ENCODE assay signal across 20 cellular contexts in genomic region chr5:179368806-179369529, GRCh38. TPM values are rescaled to one million over a fixed set of nuclear protein-coding genes. Genes with fewer than 3 reads are reported as not detected.
DNase-seq lines count a peak whose midpoint lies in the region; ATAC-seq and TF ChIP-seq lines count a peak whose summit lies in the region.
"Had no signal": no experiment of that assay in that cellular context is flagged by ENCODE, and none has a peak within 500 bp of the region (broad histone marks: within the 10 kb centered on the region; RNA-seq: fewer than 3 reads in every experiment).

No MANE protein-coding gene starts in this region.

- H3K36me3 ChIP-seq in testis (ENCODE audit: low read depth, missing control alignments), result no peaks in the 10 kb centered on the region
- H3K36me3 ChIP-seq: HAP-1, MG63, Peyer's patch had no signal

- TF ChIP-seq CTCF in natural killer cell (IDR thresholded peaks at IDR 0.05) (no peak), testis (IDR thresholded peaks at IDR 0.05) (no peak)

- no peak overlapping the region for H3K4me3 Mint-ChIP-seq in natural killer cell treated with Interleukin-12 subunit alpha and Interleukin-12 subunit beta and Interleukin-15 and Interleukin-18, amount 100 ng/mL, for 72 hours
- no peak overlapping the region for H3K4me3 Mint-ChIP-seq in natural killer cell

- no peaks in the 10 kb centered on the region for H3K36me3 Mint-ChIP-seq in natural killer cell treated with Interleukin-12 subunit alpha and Interleukin-12 subunit beta and Interleukin-15 and Interleukin-18, amount 100 ng/mL, for 72 hours
- no peaks in the 10 kb centered on the region for H3K36me3 Mint-ChIP-seq in natural killer cell

- peak; percentile 54 for DNase-seq in natural killer cell treated with Interleukin-12 subunit alpha and Interleukin-12 subunit beta and Interleukin-15 and Interleukin-18, amount 100 ng/mL, for 72 hours (ENCODE audit: low spot score)
- DNase-seq in natural killer cell (no peak), islet precursor cell (peak; percentile 43), posterior vena cava (ENCODE audit: low spot score) (peak; percentile 69), testis (no peak), NCI-H226 (no peak)
- DNase-seq: ACHN, GDM1, Kasumi-1, MG63, NCI-H1048, NCI-H1436, NCI-H2029 treated with DMSO at 0.1 percent for 48 hours, Right ventricle myocardium superior had no signal

- ATAC-seq in natural killer cell treated with Interleukin-12 subunit alpha and Interleukin-12 subunit beta and Interleukin-15 and Interleukin-18, amount 100 ng/mL, for 72 hours, result peak in 1 of 2 donors; percentile 21
- ATAC-seq in natural killer cell (no peak), HG03571 (IDR thresholded peaks at IDR 0.05; ENCODE audit: unreplicated experiment) (no peak)

- H3K4me1 ChIP-seq in testis, result no peaks in the 10 kb centered on the region
- H3K4me1 ChIP-seq: HAP-1, Peyer's patch had no signal

- no peak overlapping the region for H3K27ac ChIP-seq in testis
- H3K27ac ChIP-seq: C4-2B, HL-60, Peyer's patch had no signal

- intact Hi-C loops in natural killer cell (cut with micrococcal nuclease), result no loop called here
- intact Hi-C loops in posterior vena cava (cut with DNase I), result no loop called here
- intact Hi-C loops in testis (cut with DNase I; ENCODE audit: low total_unique reads), result no loop called here

- no peak overlapping the region for H3K27ac Mint-ChIP-seq in natural killer cell treated with Interleukin-12 subunit alpha and Interleukin-12 subunit beta and Interleukin-15 and Interleukin-18, amount 100 ng/mL, for 72 hours
- no peak overlapping the region for H3K27ac Mint-ChIP-seq in natural killer cell

- WGBS in testis, 2 donors, result 89 to 92% methylated on average over 14 to 17 of the region's 17 CpGs

- no peaks in the 10 kb centered on the region for H3K4me1 Mint-ChIP-seq in natural killer cell treated with Interleukin-12 subunit alpha and Interleukin-12 subunit beta and Interleukin-15 and Interleukin-18, amount 100 ng/mL, for 72 hours (ENCODE audit: low read depth in 2 of 2)
- H3K4me1 Mint-ChIP-seq in natural killer cell, result no peaks in the 10 kb centered on the region

- no peaks in the 10 kb centered on the region for H3K27me3 Mint-ChIP-seq in natural killer cell treated with Interleukin-12 subunit alpha and Interleukin-12 subunit beta and Interleukin-15 and Interleukin-18, amount 100 ng/mL, for 72 hours
- H3K27me3 Mint-ChIP-seq in natural killer cell (ENCODE audit: low read depth in 2 of 2), result no peaks in the 10 kb centered on the region

- no peaks in the 10 kb centered on the region for H3K9me3 ChIP-seq in testis
- H3K9me3 ChIP-seq: HAP-1, MG63, Peyer's patch had no signal

- H3K9me3 Mint-ChIP-seq in natural killer cell treated with Interleukin-12 subunit alpha and Interleukin-12 subunit beta and Interleukin-15 and Interleukin-18, amount 100 ng/mL, for 72 hours, result no peaks in the 10 kb centered on the region
- H3K9me3 Mint-ChIP-seq in natural killer cell, result no peaks in the 10 kb centered on the region

- H3K27me3 ChIP-seq in testis, result no peaks in the 10 kb centered on the region
- H3K27me3 ChIP-seq: MG63, Peyer's patch had no signal

- TF ChIP-seq POLR2A in testis (IDR thresholded peaks at IDR 0.05), result no peak

- H3K4me3 ChIP-seq in testis, result no peak overlapping the region
- H3K4me3 ChIP-seq: HAP-1, MG63, Peyer's patch had no signal

RNA-seq across cellular contexts. Expression of gene ADAMTS2, which starts 23.7 kb away (rescaled TPM):
- total RNA-seq in natural killer cell treated with Interleukin-12 subunit alpha and Interleukin-12 subunit beta and Interleukin-15 and Interleukin-18, amount 100 ng/mL, for 72 hours, result not detected
- total RNA-seq in natural killer cell (under 1 TPM in 1 of 3 donors, not detected in 2; 0.28 TPM), posterior vena cava (10 to 100 TPM; 27.1 to 62.0 TPM), testis (10 to 100 TPM; 13.6 to 19.8 TPM)
- 10.9 TPM for polyA plus RNA-seq in testis (ENCODE audit: insufficient read depth, low read depth, low replicate concordance)
- total RNA-seq: NCI-H460 had no signal

Comparison
In these comparisons a context has a peak if more than half of its experiments do, and no peak if none do; other contexts are left out.
1. DNase-seq: peak in natural killer cell treated with Interleukin-12 subunit alpha and Interleukin-12 subunit beta and Interleukin-15 and Interleukin-18, amount 100 ng/mL, for 72 hours (single experiment), islet precursor cell (single experiment) and posterior vena cava (single experiment); none in natural killer cell (single experiment), testis (single experiment) and NCI-H226 (single experiment).
2. RNA of gene ADAMTS2, which starts 23.7 kb away (total RNA-seq): 27.1 to 62.0 TPM in posterior vena cava and 13.6 to 19.8 TPM in testis; not detected in natural killer cell treated with Interleukin-12 subunit alpha and Interleukin-12 subunit beta and Interleukin-15 and Interleukin-18, amount 100 ng/mL, for 72 hours and 0.28 TPM in natural killer cell; every median in the first group is over 10 times any median in the second.